Comparison of ENCODE assay signal across 23 cellular contexts in the genomic region with DNA sequence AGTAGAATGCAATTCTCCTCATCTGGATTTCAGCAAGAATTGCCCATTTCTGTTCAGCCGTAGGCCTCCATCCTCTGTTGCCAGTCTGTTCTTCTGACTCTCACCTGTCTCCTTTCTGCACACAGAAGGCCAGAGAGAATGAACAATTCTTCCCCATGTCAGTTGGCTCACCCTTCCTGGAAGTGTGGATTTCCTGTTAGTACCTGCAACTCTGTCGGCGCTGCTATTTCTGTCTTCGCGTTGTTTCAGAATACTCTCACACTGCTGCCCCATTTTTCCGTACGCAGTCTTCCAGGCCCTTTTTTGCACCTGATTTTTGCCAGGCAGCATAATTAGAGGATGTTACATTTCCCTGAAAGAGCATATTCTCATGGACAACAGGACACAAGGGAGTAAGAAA.
"Had no signal": no experiment of that assay in that cellular context is flagged by ENCODE, and none has a peak within 500 bp of the region (broad histone marks: within the 10 kb centered on the region; RNA-seq: fewer than 3 reads in every experiment).

No MANE protein-coding gene starts in this region.

- ATAC-seq: activated T-helper 17 cell treated with anti-CD3 and anti-CD28 coated beads, Interleukin-2, amount 50 U/mL, for 72 hours had no signal

- H3K4me3 Mint-ChIP-seq: activated B cell treated with CpG ODN at 0.5 μM for 24 hours; activated CD4-positive, alpha-beta T cell treated with anti-CD3 and anti-CD28 coated beads, Interleukin-2, amount 10 ng/mL, durations not matched to agents 24 days and 14 days; activated naive CD4-positive, alpha-beta T cell treated with anti-CD3 and anti-CD28 coated beads, Interleukin-2, amount 10 ng/mL, durations not matched to agents 7 days and 5 days; activated naive CD8-positive, alpha-beta T cell treated with anti-CD3 and anti-CD28 coated beads for 36 hours; activated T-helper 17 cell treated with anti-CD3 and anti-CD28 coated beads, Interleukin-2, amount 50 U/mL, for 72 hours; T-helper 1 cell treated with Interleukin-12 subunit alpha and Interleukin-12 subunit beta and Interleukin-4 antibody, amounts not matched to agents 30 μg/mL and 1 μg/mL, for 36 hours had no signal

- H3K4me1 Mint-ChIP-seq: activated T-helper 17 cell treated with anti-CD3 and anti-CD28 coated beads, Interleukin-2, amount 50 U/mL, for 72 hours had no signal

- H3K4me3 ChIP-seq: cardiac muscle cell, MG63, Peyer's patch had no signal

- H3K27ac ChIP-seq: brain microvascular endothelial cell, cardiac muscle cell, Peyer's patch, RWPE1 had no signal

- H3K9me3 Mint-ChIP-seq: activated T-helper 17 cell treated with anti-CD3 and anti-CD28 coated beads, Interleukin-2, amount 50 U/mL, for 72 hours had no signal

- H3K9me3 ChIP-seq: MG63, Peyer's patch had no signal

- H3K27ac Mint-ChIP-seq: activated B cell treated with CpG ODN at 0.5 μM for 24 hours; activated CD4-positive, alpha-beta T cell treated with anti-CD3 and anti-CD28 coated beads, Interleukin-2, amount 10 ng/mL, durations not matched to agents 24 days and 14 days; activated naive CD4-positive, alpha-beta T cell treated with anti-CD3 and anti-CD28 coated beads, Interleukin-2, amount 10 ng/mL, durations not matched to agents 7 days and 5 days; activated naive CD8-positive, alpha-beta T cell treated with anti-CD3 and anti-CD28 coated beads for 36 hours; activated T-helper 17 cell treated with anti-CD3 and anti-CD28 coated beads, Interleukin-2, amount 50 U/mL, for 72 hours; T-helper 1 cell treated with Interleukin-12 subunit alpha and Interleukin-12 subunit beta and Interleukin-4 antibody, amounts not matched to agents 30 μg/mL and 1 μg/mL, for 36 hours had no signal

- H3K27me3 Mint-ChIP-seq: activated B cell treated with CpG ODN at 0.5 μM for 24 hours; activated CD4-positive, alpha-beta T cell treated with anti-CD3 and anti-CD28 coated beads, Interleukin-2, amount 10 ng/mL, durations not matched to agents 24 days and 14 days; activated naive CD4-positive, alpha-beta T cell treated with anti-CD3 and anti-CD28 coated beads, Interleukin-2, amount 10 ng/mL, durations not matched to agents 7 days and 5 days; activated naive CD8-positive, alpha-beta T cell treated with anti-CD3 and anti-CD28 coated beads for 36 hours; activated T-helper 17 cell treated with anti-CD3 and anti-CD28 coated beads, Interleukin-2, amount 50 U/mL, for 72 hours had no signal

- H3K27me3 ChIP-seq: brain microvascular endothelial cell, cardiac muscle cell, MG63, Peyer's patch had no signal

- DNase-seq: activated B cell treated with CpG ODN at 0.5 μM for 24 hours; activated CD4-positive, alpha-beta T cell treated with anti-CD3 and anti-CD28 coated beads for 1 hour; activated CD4-positive, alpha-beta T cell treated with anti-CD3 and anti-CD28 coated beads, Interleukin-2, amount 50 U/mL, for 48 hours; activated gamma-delta T cell; activated naive CD4-positive, alpha-beta T cell treated with anti-CD3 and anti-CD28 coated beads, Interleukin-2, amount 10 ng/mL, durations not matched to agents 7 days and 5 days; activated naive CD8-positive, alpha-beta T cell treated with anti-CD3 and anti-CD28 coated beads for 36 hours; activated T-cell treated with anti-CD3 and anti-CD28 coated beads for 4 hours; activated T-cell treated with anti-CD3 and anti-CD28 coated beads, Interleukin-2, amount 50 U/mL, for 48 hours; brain microvascular endothelial cell; MG63; NCI-H1105; NCI-H1436; NCI-H1694 treated with DMSO at 0.1 percent for 48 hours; NCI-H2029 treated with DMSO at 0.1 percent for 48 hours; NCI-H345; NCI-H510A; NCI-H526 treated with DMSO at 0.1 percent for 48 hours; Peyer's patch had no signal

- H3K36me3 ChIP-seq: brain microvascular endothelial cell, cardiac muscle cell, MG63, Peyer's patch had no signal
